Comparison of ENCODE assay signal across 8 cellular contexts in genomic region chr19:34269489-34269888, GRCh38. TPM values are rescaled to one million over a fixed set of nuclear protein-coding genes. Genes with fewer than 3 reads are reported as not detected.
DNase-seq lines count a peak whose midpoint lies in the region; ATAC-seq, FAIRE-seq and TF ChIP-seq lines count a peak whose summit lies in the region.

No MANE protein-coding gene starts in this region.

- in situ Hi-C loops in HepG2 (cut with HindIII; ENCODE audit: extremely low pct_ligation_motif_present, low pct_unique_long_range_greater_than_20kb), result no loop called here

- intact Hi-C loops in HepG2 (cut with micrococcal nuclease; ENCODE audit: unreplicated experiment) (no loop called here), thyroid gland (cut with DNase I) (no loop called here)
- intact Hi-C loops in activated T-helper 2 cell treated with anti-CD3 and anti-CD28 coated beads, Interferon-gamma antibody, Interleukin-2, Interleukin-4, amounts not matched to agents 10 μg/mL and 5 μg/mL and 100 μg/mL, durations not matched to agents 14 hours and 24 hours and 36 hours (cut with micrococcal nuclease), result loop anchor here (1.0 kb wide), 1 partner anchor 15 kb away; the partner anchor contains the start of gene GARRE1

- H3K36me3 ChIP-seq in HepG2 (replicated peaks in 1 of 2; ENCODE audit: control insufficient read depth in 1 of 2, insufficient read depth in 2 of 2, low read length in 2 of 2), result no peaks in the 10 kb centered on the region
- H3K36me3 ChIP-seq in thyroid gland, result no peaks in the 10 kb centered on the region

- no peak overlapping the region for H3K9ac ChIP-seq in HepG2 (ENCODE audit: insufficient read depth, low read depth, low read length)

- peak overlapping the region; percentile 71 to 73 for H3K4me3 Mint-ChIP-seq in activated T-cell treated with anti-CD3 and anti-CD28 coated beads, Interleukin-2, amount 50 U/mL, for 72 hours
- H3K4me3 Mint-ChIP-seq in activated naive CD8-positive, alpha-beta T cell, result peak overlapping the region; percentile 69
- H3K4me3 Mint-ChIP-seq in activated T-helper 2 cell treated with anti-CD3 and anti-CD28 coated beads, Interferon-gamma antibody, Interleukin-2, Interleukin-4, amounts not matched to agents 10 μg/mL and 5 μg/mL and 100 μg/mL, durations not matched to agents 14 hours and 24 hours and 36 hours (ENCODE audit: low read depth), result no peak overlapping the region

- H3K4me2 ChIP-seq in HepG2 (ENCODE audit: low read depth, low read length), result no peak overlapping the region

- POLR2A ChIA-PET in HepG2 (lab: Yijun Ruan, JAX), result no interaction called here

- H3K9me3 ChIP-seq in HepG2 (ENCODE audit: low read length), result no peaks in the 10 kb centered on the region
- H3K9me3 ChIP-seq in thyroid gland, result no peaks in the 10 kb centered on the region

- CTCF ChIA-PET in HepG2 (lab: Yijun Ruan, JAX; ENCODE audit: low intra/inter-chr PET ratio, low total read pairs), result no interaction called here

- peaks cover 70% of the 10 kb centered on the region for H3K4me1 Mint-ChIP-seq in activated T-cell treated with anti-CD3 and anti-CD28 coated beads, Interleukin-2, amount 50 U/mL, for 72 hours (ENCODE audit: low read depth)
- peaks cover 78% of the 10 kb centered on the region for H3K4me1 Mint-ChIP-seq in activated naive CD8-positive, alpha-beta T cell (ENCODE audit: low read depth)
- H3K4me1 Mint-ChIP-seq in activated T-helper 2 cell treated with anti-CD3 and anti-CD28 coated beads, Interferon-gamma antibody, Interleukin-2, Interleukin-4, amounts not matched to agents 10 μg/mL and 5 μg/mL and 100 μg/mL, durations not matched to agents 14 hours and 24 hours and 36 hours (ENCODE audit: low read depth), result peaks cover 20% of the 10 kb centered on the region

- BruUV-seq in HepG2 (replicated peaks; lab: Mats Ljungman, UMichigan), result no TSS peak

- no peaks in the 10 kb centered on the region for H3K27me3 Mint-ChIP-seq in activated T-cell treated with anti-CD3 and anti-CD28 coated beads, Interleukin-2, amount 50 U/mL, for 72 hours (ENCODE audit: low read depth)
- no peaks in the 10 kb centered on the region for H3K27me3 Mint-ChIP-seq in activated naive CD8-positive, alpha-beta T cell
- H3K27me3 Mint-ChIP-seq in activated T-helper 2 cell treated with anti-CD3 and anti-CD28 coated beads, Interferon-gamma antibody, Interleukin-2, Interleukin-4, amounts not matched to agents 10 μg/mL and 5 μg/mL and 100 μg/mL, durations not matched to agents 14 hours and 24 hours and 36 hours (ENCODE audit: low read depth), result peaks cover 12% of the 10 kb centered on the region

- H3K4me1 ChIP-seq in HepG2 (ENCODE audit: insufficient read depth, low read length), result peaks cover 32% of the 10 kb centered on the region
- H3K4me1 ChIP-seq in thyroid gland, result peaks cover 51 to 64% of the 10 kb centered on the region in 2 donors

- WGBS in HepG2 (ENCODE audit: low lambda C conversion rate), result 72% methylated on average over 2 of the region's 2 CpGs
- 18 to 21% methylated on average over 2 of the region's 2 CpGs for WGBS in thyroid gland, 2 donors

- no peak for TF ChIP-seq EP300 in HepG2 (IDR thresholded peaks at IDR 0.05; ENCODE audit: low read depth in 2 of 2, low read length in 2 of 2)
- TF ChIP-seq EP300 in HepG2 (CRISPR knock-in tag; IDR thresholded peaks at IDR 0.05; ENCODE audit: borderline replicate concordance), result no peak

- H3K4me3 ChIP-seq in HepG2 (replicated peaks in 1 of 3; ENCODE audit: insufficient read depth in 1 of 3, low read depth in 2 of 3, low read length in 3 of 3) (no peak overlapping the region), thyroid gland (replicated peaks in 1 of 3) (no peak overlapping the region)

- no peak for FAIRE-seq in HepG2 (lab: Jason Lieb, UNC)

- TF ChIP-seq POLR2A in HepG2 (IDR thresholded peaks at IDR 0.05; ENCODE audit: insufficient read depth in 1 of 2, low read depth in 2 of 2, low read length in 2 of 2) (no peak), thyroid gland (IDR thresholded peaks at IDR 0.05) (no peak)

- H3K27ac Mint-ChIP-seq in activated T-cell treated with anti-CD3 and anti-CD28 coated beads, Interleukin-2, amount 50 U/mL, for 72 hours, result peak overlapping the region; percentile 82
- H3K27ac Mint-ChIP-seq in activated naive CD8-positive, alpha-beta T cell, result peak overlapping the region; percentile 88
- no peak overlapping the region for H3K27ac Mint-ChIP-seq in activated T-helper 2 cell treated with anti-CD3 and anti-CD28 coated beads, Interferon-gamma antibody, Interleukin-2, Interleukin-4, amounts not matched to agents 10 μg/mL and 5 μg/mL and 100 μg/mL, durations not matched to agents 14 hours and 24 hours and 36 hours

- DNase-seq in activated T-cell treated with anti-CD3 and anti-CD28 coated beads, Interleukin-2, amount 50 U/mL, for 72 hours, result no peak
- no peak for DNase-seq in activated T-cell treated with anti-CD3 and anti-CD28 coated beads, Interleukin-2, amount 50 U/mL, for 1 hour
- no peak for DNase-seq in HepG2 (ENCODE audit: low spot score)
- DNase-seq in thyroid gland, result peak; percentile 52 to 57
- no peak for DNase-seq in activated T-helper 2 cell treated with anti-CD3 and anti-CD28 coated beads, Interferon-gamma antibody, Interleukin-2, Interleukin-4, amounts not matched to agents 10 μg/mL and 5 μg/mL and 100 μg/mL, durations not matched to agents 14 hours and 24 hours and 36 hours (ENCODE audit: low spot score)
- DNase-seq in foreskin melanocyte, result no peak

- TF ChIP-seq CTCF in HepG2 (CRISPR knock-in tag; IDR thresholded peaks at IDR 0.05) (no peak), thyroid gland (IDR thresholded peaks at IDR 0.05) (no peak)

- no peak for TF ChIP-seq RAD21 in HepG2 (CRISPR knock-in tag; IDR thresholded peaks at IDR 0.05)

- peaks cover 49% of the 10 kb centered on the region for H3K79me2 ChIP-seq in HepG2 (ENCODE audit: insufficient read depth, low read length)

- H3K27ac ChIP-seq in HepG2 (ENCODE audit: extremely low read length, insufficient read depth, low read length) (peak overlapping the region; percentile 33), thyroid gland (peak overlapping the region; percentile 42 to 87 (median 85))

- ATAC-seq in activated T-cell treated with anti-CD3 and anti-CD28 coated beads, Interleukin-2, amount 50 U/mL, for 72 hours (replicated peaks in 1 of 2), result no peak
- ATAC-seq in HepG2 (no peak), GM21515 (IDR thresholded peaks at IDR 0.05; ENCODE audit: unreplicated experiment) (no peak)

- H3K36me3 Mint-ChIP-seq in activated T-cell treated with anti-CD3 and anti-CD28 coated beads, Interleukin-2, amount 50 U/mL, for 72 hours (ENCODE audit: insufficient read depth in 2 of 2), result no peaks in the 10 kb centered on the region
- H3K36me3 Mint-ChIP-seq in activated naive CD8-positive, alpha-beta T cell, result no peaks in the 10 kb centered on the region
- H3K36me3 Mint-ChIP-seq in activated T-helper 2 cell treated with anti-CD3 and anti-CD28 coated beads, Interferon-gamma antibody, Interleukin-2, Interleukin-4, amounts not matched to agents 10 μg/mL and 5 μg/mL and 100 μg/mL, durations not matched to agents 14 hours and 24 hours and 36 hours (ENCODE audit: low read depth), result peaks cover 6% of the 10 kb centered on the region

- no peak overlapping the region for H2AFZ ChIP-seq in HepG2 (ENCODE audit: low read length)

- H3K9me3 Mint-ChIP-seq in activated T-cell treated with anti-CD3 and anti-CD28 coated beads, Interleukin-2, amount 50 U/mL, for 72 hours, result no peaks in the 10 kb centered on the region
- H3K9me3 Mint-ChIP-seq in activated naive CD8-positive, alpha-beta T cell (ENCODE audit: low read depth), result no peaks in the 10 kb centered on the region
- H3K9me3 Mint-ChIP-seq in activated T-helper 2 cell treated with anti-CD3 and anti-CD28 coated beads, Interferon-gamma antibody, Interleukin-2, Interleukin-4, amounts not matched to agents 10 μg/mL and 5 μg/mL and 100 μg/mL, durations not matched to agents 14 hours and 24 hours and 36 hours, result no peaks in the 10 kb centered on the region

- no peaks in the 10 kb centered on the region; the same call in 1 of the 2 replicates for H4K20me1 ChIP-seq in HepG2 (ENCODE audit: insufficient read depth, low read length)

- H3K27me3 ChIP-seq in HepG2 (ENCODE audit: control insufficient read depth in 1 of 2, insufficient read depth in 2 of 2, low read length in 2 of 2), result no peaks in the 10 kb centered on the region
- no peaks in the 10 kb centered on the region for H3K27me3 ChIP-seq in thyroid gland

TF ChIP-seq in HepG2, 621 proteins besides CTCF, POLR2A, EP300 and RAD21 (continues in another document):
- TF ChIP-seq ZNF20 (CRISPR knock-in tag; IDR thresholded peaks at IDR 0.05) (no peak), KAT8 (CRISPR knock-in tag; IDR thresholded peaks at IDR 0.05) (no peak), ZBTB1 (CRISPR knock-in tag; IDR thresholded peaks at IDR 0.05; ENCODE audit: borderline replicate concordance) (no peak), NKX3-1 (CRISPR knock-in tag; IDR thresholded peaks at IDR 0.05) (no peak)

RNA-seq across cellular contexts. Expression of gene GARRE1, which starts 15.1 kb away (rescaled TPM):
- 10 to 100 TPM; 13.2 to 17.9 TPM for total RNA-seq in activated T-cell treated with anti-CD3 and anti-CD28 coated beads, Interleukin-2, amount 50 U/mL, for 72 hours
- total RNA-seq in HepG2 (2016; rRNA removed; fragmentation: Illumina TruSeq; extraction: Trizol) (8.0 and 8.2 TPM in 2 replicates), thyroid gland (10 to 100 TPM; 24.7 to 43.5 (median 30.9) TPM)
- total RNA-seq in HepG2 (2016; cell fraction: cytosol; rRNA removed; fragmentation: Illumina TruSeq; extraction: Trizol; ENCODE audit: low read depth), result 2.1 and 3.3 TPM in 2 replicates
- 8.1 and 8.3 TPM in 2 replicates for total RNA-seq in HepG2 (2016; cell fraction: insoluble cytoplasmic fraction; rRNA removed; fragmentation: Illumina TruSeq; extraction: Trizol)
- total RNA-seq in HepG2 (2016; cell fraction: membrane; rRNA removed; fragmentation: Illumina TruSeq; extraction: Trizol), result 3.8 and 4.8 TPM in 2 replicates
- total RNA-seq in HepG2 (2016; cell fraction: nucleus; rRNA removed; fragmentation: Illumina TruSeq; extraction: Trizol), result 6.5 and 7.9 TPM in 2 replicates
- 11.7 and 11.8 TPM in 2 replicates for polyA plus RNA-seq in HepG2 (2011; rRNA removed)
- polyA plus RNA-seq in HepG2 (2011; cell fraction: cytosol; rRNA removed), result 8.4 and 9.7 TPM in 2 replicates
- polyA plus RNA-seq in HepG2 (2011; cell fraction: nucleus; rRNA removed), result 15.3 and 16.2 TPM in 2 replicates
- 8.7 and 13.7 TPM in 2 replicates for polyA plus RNA-seq in HepG2 (2012)
- 0.29 and 0.33 TPM in 2 replicates for polyA plus RNA-seq in HepG2 (2016; cell fraction: cytosol; fragmentation: Illumina TruSeq; extraction: Trizol; ENCODE audit: low read depth)
- 4.5 and 5.5 TPM in 2 replicates for polyA plus RNA-seq in HepG2 (2016; cell fraction: insoluble cytoplasmic fraction; fragmentation: Illumina TruSeq; extraction: Trizol; ENCODE audit: low read depth)
- 0.94 and 1.1 TPM in 2 replicates for polyA plus RNA-seq in HepG2 (2016; cell fraction: membrane; fragmentation: Illumina TruSeq; extraction: Trizol; ENCODE audit: low read depth)
- 11.6 and 15.6 TPM in 2 replicates for polyA plus RNA-seq in HepG2 (2016; cell fraction: nucleus; fragmentation: Illumina TruSeq; extraction: Trizol; ENCODE audit: insufficient read depth, low read depth)
- polyA minus RNA-seq in HepG2 (2011; rRNA and poly(A)+ RNA removed; ENCODE audit: low replicate concordance), result 9.7 and 21.6 TPM in 2 replicates
- polyA minus RNA-seq in HepG2 (2011; cell fraction: cytosol; rRNA and poly(A)+ RNA removed), result 7.6 and 8.8 TPM in 2 replicates
- polyA minus RNA-seq in HepG2 (2011; cell fraction: nucleus; rRNA and poly(A)+ RNA removed), result 13.0 and 16.4 TPM in 2 replicates
- 9.6 and 10.0 TPM in 2 replicates for total RNA-seq in activated T-helper 2 cell treated with anti-CD3 and anti-CD28 coated beads, Interferon-gamma antibody, Interleukin-2, Interleukin-4, amounts not matched to agents 10 μg/mL and 5 μg/mL and 100 μg/mL, durations not matched to agents 14 hours and 24 hours and 36 hours

Comparison
In these comparisons a context has a peak if more than half of its experiments do, and no peak if none do; other contexts are left out.
1. DNase-seq: peak in thyroid gland (2 of 2); none in activated T-cell treated with anti-CD3 and anti-CD28 coated beads, Interleukin-2, amount 50 U/mL, for 72 hours (0 of 2), activated T-cell treated with anti-CD3 and anti-CD28 coated beads, Interleukin-2, amount 50 U/mL, for 1 hour (single experiment), HepG2 (single experiment), activated T-helper 2 cell treated with anti-CD3 and anti-CD28 coated beads, Interferon-gamma antibody, Interleukin-2, Interleukin-4, amounts not matched to agents 10 μg/mL and 5 μg/mL and 100 μg/mL, durations not matched to agents 14 hours and 24 hours and 36 hours (single experiment) and foreskin melanocyte (single experiment).